ENCODE assay signal across 9 cellular contexts in genomic region chr19:42923106-42923505, GRCh38. TPM values are rescaled to one million over a fixed set of nuclear protein-coding genes. Genes with fewer than 3 reads are reported as not detected.
DNase-seq lines count a peak whose midpoint lies in the region; ATAC-seq and TF ChIP-seq lines count a peak whose summit lies in the region.
"Not testable (repeated sequence)": the region's sequence is repeated elsewhere in the genome, so short reads cannot be mapped to it uniquely, and the experiment has no call there.
"Had no signal": no experiment of that assay in that cellular context is flagged by ENCODE, and none has a peak within 500 bp of the region (broad histone marks: within the 10 kb centered on the region; RNA-seq: fewer than 3 reads in every experiment).

No MANE protein-coding gene starts in this region.

- not testable (repeated sequence) for H3K4me1 ChIP-seq in GM23338 (ENCODE audit: insufficient read depth); RWPE2 (ENCODE audit: insufficient read depth, poor library complexity, severe bottlenecking); left lung

- not testable (repeated sequence) for TF ChIP-seq POLR2A in NB4 (IDR thresholded peaks at IDR 0.05; ENCODE audit: extremely low read depth, insufficient read length)

- TF ChIP-seq CTCF in CD4-positive, alpha-beta T cell (IDR thresholded peaks at IDR 0.05): peak; percentile 43
- TF ChIP-seq CTCF in GM23338 (conservative IDR thresholded peaks at IDR 0.05; ENCODE audit: low read depth in 2 of 2) (peak; percentile 64 to 80), NB4 (IDR thresholded peaks at IDR 0.05; ENCODE audit: low read depth, low read length) (peak; percentile 59), RWPE2 (IDR thresholded peaks at IDR 0.05; ENCODE audit: poor library complexity, severe bottlenecking) (peak; percentile 83), epithelial cell of proximal tubule (conservative IDR thresholded peaks at IDR 0.05; ENCODE audit: low read depth, low read length) (peak; percentile 74), left lung (IDR thresholded peaks at IDR 0.05) (peak; percentile 51 to 52)

- not testable (repeated sequence) for DNase-seq in CD4-positive, alpha-beta T cell; RWPE2 (ENCODE audit: low spot score); epithelial cell of proximal tubule (ENCODE audit: low read depth); left lung
- DNase-seq in GM23338 (ENCODE audit: low spot score) (peak; percentile 83), NB4 (ENCODE audit: low read depth) (peak; percentile 21)
- peak; percentile 2 to 29 for DNase-seq in activated T-cell treated with anti-CD3 and anti-CD28 coated beads, Interleukin-2, amount 50 U/mL, for 72 hours
- DNase-seq in stimulated activated naive B cell treated with anti-CD40 and anti-IgM and Interleukin-4, amounts not matched to agents 10 μg/mL and 1 μg/mL and 100 μg/mL, for 72 hours: peak; percentile 11

- not testable (repeated sequence) for H3K27ac Mint-ChIP-seq in CD4-positive, alpha-beta T cell; GM23338; activated T-cell treated with anti-CD3 and anti-CD28 coated beads, Interleukin-2, amount 50 U/mL, for 72 hours; stimulated activated naive B cell treated with anti-CD40 and anti-IgM and Interleukin-4, amounts not matched to agents 10 μg/mL and 1 μg/mL and 100 μg/mL, for 72 hours

- not testable (repeated sequence) for H3K9me3 Mint-ChIP-seq in CD4-positive, alpha-beta T cell; activated T-cell treated with anti-CD3 and anti-CD28 coated beads, Interleukin-2, amount 50 U/mL, for 72 hours; stimulated activated naive B cell treated with anti-CD40 and anti-IgM and Interleukin-4, amounts not matched to agents 10 μg/mL and 1 μg/mL and 100 μg/mL, for 72 hours
- peaks cover 94% of the 10 kb centered on the region for H3K9me3 Mint-ChIP-seq in GM23338

- H3F3A ChIP-seq in GM23338 (replicated peaks; ENCODE audit: low read depth): not testable (repeated sequence)

- H3K36me3 Mint-ChIP-seq in CD4-positive, alpha-beta T cell (ENCODE audit: low read depth); GM23338 (ENCODE audit: low read depth); activated T-cell treated with anti-CD3 and anti-CD28 coated beads, Interleukin-2, amount 50 U/mL, for 72 hours (ENCODE audit: insufficient read depth in 2 of 2); stimulated activated naive B cell treated with anti-CD40 and anti-IgM and Interleukin-4, amounts not matched to agents 10 μg/mL and 1 μg/mL and 100 μg/mL, for 72 hours: not testable (repeated sequence)

- not testable (repeated sequence) for H3K36me3 ChIP-seq in GM23338 (ENCODE audit: insufficient read depth); RWPE2 (ENCODE audit: low read depth); left lung

- intact Hi-C loops in CD4-positive, alpha-beta T cell (cut with DNase I, micrococcal nuclease); left lung (cut with DNase I): not testable (repeated sequence)

- peaks cover 32% of the 10 kb centered on the region for H3K27me3 Mint-ChIP-seq in CD4-positive, alpha-beta T cell
- not testable (repeated sequence) for H3K27me3 Mint-ChIP-seq in GM23338 (ENCODE audit: insufficient read depth, low read depth, poor library complexity); activated T-cell treated with anti-CD3 and anti-CD28 coated beads, Interleukin-2, amount 50 U/mL, for 72 hours (ENCODE audit: low read depth)
- peaks cover 21 to 32% of the 10 kb centered on the region in 2 donors for H3K27me3 Mint-ChIP-seq in stimulated activated naive B cell treated with anti-CD40 and anti-IgM and Interleukin-4, amounts not matched to agents 10 μg/mL and 1 μg/mL and 100 μg/mL, for 72 hours

- not testable (repeated sequence) for H3K9me2 ChIP-seq in GM23338 (ENCODE audit: insufficient read depth)

- POLR2A ChIA-PET in CD4-positive, alpha-beta T cell (lab: Charles Lee): not testable (repeated sequence)

- H3K4me1 Mint-ChIP-seq in CD4-positive, alpha-beta T cell (ENCODE audit: low read depth); GM23338; activated T-cell treated with anti-CD3 and anti-CD28 coated beads, Interleukin-2, amount 50 U/mL, for 72 hours (ENCODE audit: low read depth); stimulated activated naive B cell treated with anti-CD40 and anti-IgM and Interleukin-4, amounts not matched to agents 10 μg/mL and 1 μg/mL and 100 μg/mL, for 72 hours: not testable (repeated sequence)

- CTCF ChIA-PET in CD4-positive, alpha-beta T cell (lab: Charles Lee): not testable (repeated sequence)

- H3K27ac ChIP-seq in CD4-positive, alpha-beta T cell (ENCODE audit: low read depth, low read length); GM23338 (ENCODE audit: low read depth); RWPE2 (ENCODE audit: poor library complexity, severe bottlenecking); left lung: not testable (repeated sequence)

- not testable (repeated sequence) for H3K79me2 ChIP-seq in GM23338 (replicated peaks; ENCODE audit: insufficient read depth)

- H3K9me3 ChIP-seq in CD4-positive, alpha-beta T cell (ENCODE audit: control insufficient read depth, low read length); RWPE2 (ENCODE audit: severe bottlenecking); left lung: not testable (repeated sequence)

- H3K4me3 ChIP-seq in GM23338; NB4 (ENCODE audit: low read depth, low read length); RWPE2 (ENCODE audit: severe bottlenecking); epithelial cell of proximal tubule (ENCODE audit: low read depth, low read length); left lung: not testable (repeated sequence)

- not testable (repeated sequence) for ATAC-seq in CD4-positive, alpha-beta T cell (ENCODE audit: poor library complexity); GM23338; RWPE2 (ENCODE audit: low read depth); activated T-cell treated with anti-CD3 and anti-CD28 coated beads, Interleukin-2, amount 50 U/mL, for 72 hours (replicated peaks in 1 of 2); left lung; stimulated activated naive B cell treated with anti-CD40 and anti-IgM and Interleukin-4, amounts not matched to agents 10 μg/mL and 1 μg/mL and 100 μg/mL, for 72 hours (replicated peaks)

- not testable (repeated sequence) for H3K27me3 ChIP-seq in CD4-positive, alpha-beta T cell (ENCODE audit: control insufficient read depth, insufficient read depth, low read length); GM23338 (ENCODE audit: insufficient read depth); RWPE2 (ENCODE audit: insufficient read depth, poor library complexity, severe bottlenecking); left lung

- H3K4me3 Mint-ChIP-seq in CD4-positive, alpha-beta T cell; GM23338; activated T-cell treated with anti-CD3 and anti-CD28 coated beads, Interleukin-2, amount 50 U/mL, for 72 hours; stimulated activated naive B cell treated with anti-CD40 and anti-IgM and Interleukin-4, amounts not matched to agents 10 μg/mL and 1 μg/mL and 100 μg/mL, for 72 hours: not testable (repeated sequence)

- H3K4me2 ChIP-seq in GM23338: not testable (repeated sequence)

- H2AFZ ChIP-seq in GM23338: not testable (repeated sequence)

- H4K20me1 ChIP-seq in GM23338 (replicated peaks; ENCODE audit: insufficient read depth): not testable (repeated sequence)

RNA-seq across cellular contexts. Expression of gene PSG6, which starts 5.4 kb away (rescaled TPM):
- not detected for total RNA-seq in CD4-positive, alpha-beta T cell
- not detected in 2 replicates for total RNA-seq in GM23338 (2014; rRNA removed; shearing (Covaris generic))
- polyA plus RNA-seq in GM23338 (2016; fragmentation: Nextera tagmentation; extraction: Ambion mirVana): 0.16 TPM in 1 of 2 replicates, not detected in the other
- total RNA-seq in activated T-cell treated with anti-CD3 and anti-CD28 coated beads, Interleukin-2, amount 50 U/mL, for 72 hours: not detected
- total RNA-seq in epithelial cell of proximal tubule (not detected in 2 replicates), left lung (not detected)
- total RNA-seq: thoracic aorta had no signal

RNA-seq across cellular contexts. Expression of gene PSG7, which starts 13.9 kb away (rescaled TPM):
- not detected for total RNA-seq in CD4-positive, alpha-beta T cell
- not detected in 2 replicates for total RNA-seq in GM23338 (2014; rRNA removed; shearing (Covaris generic))
- polyA plus RNA-seq in GM23338 (2016; fragmentation: Nextera tagmentation; extraction: Ambion mirVana): not detected in 2 replicates
- not detected for total RNA-seq in activated T-cell treated with anti-CD3 and anti-CD28 coated beads, Interleukin-2, amount 50 U/mL, for 72 hours
- total RNA-seq in epithelial cell of proximal tubule: not detected in 2 replicates
- total RNA-seq in left lung: not detected
- total RNA-seq: thoracic aorta had no signal

RNA-seq across cellular contexts. Expression of gene PSG1, which starts 43.6 kb away (rescaled TPM):
- not detected for total RNA-seq in CD4-positive, alpha-beta T cell
- total RNA-seq in GM23338 (2014; rRNA removed; shearing (Covaris generic)): not detected in 2 replicates
- polyA plus RNA-seq in GM23338 (2016; fragmentation: Nextera tagmentation; extraction: Ambion mirVana): not detected in 2 replicates
- not detected for total RNA-seq in activated T-cell treated with anti-CD3 and anti-CD28 coated beads, Interleukin-2, amount 50 U/mL, for 72 hours
- 0.06 TPM in 1 of 2 replicates, not detected in the other for total RNA-seq in epithelial cell of proximal tubule
- total RNA-seq in left lung: not detected
- total RNA-seq: thoracic aorta had no signal
